Comparison of ENCODE assay signal across 8 cellular contexts in genomic region chr1:9438431-9439073, GRCh38.
DNase-seq lines count a peak whose midpoint lies in the region; ATAC-seq, FAIRE-seq and TF ChIP-seq lines count a peak whose summit lies in the region.

No MANE protein-coding gene starts in this region.

- H3K4me3 ChIP-seq in mammary epithelial cell (replicated peaks in 1 of 3; ENCODE audit: insufficient read depth in 1 of 3, low read depth in 2 of 3, low read length in 3 of 3) (no peak overlapping the region), HepG2 (replicated peaks in 1 of 3; ENCODE audit: insufficient read depth in 1 of 3, low read depth in 2 of 3, low read length in 3 of 3) (peak overlapping the region; percentile 29 to 64 (median 30)), tibial nerve (no peak overlapping the region)

- H2AFZ ChIP-seq in mammary epithelial cell (ENCODE audit: low read depth, low read length) (peak overlapping the region; percentile 75), HepG2 (ENCODE audit: low read length) (peak overlapping the region; percentile 13)

- TF ChIP-seq POLR2A in HepG2 (IDR thresholded peaks at IDR 0.05; ENCODE audit: insufficient read depth in 1 of 2, low read depth in 2 of 2, low read length in 2 of 2) = peak; percentile 49 to 51; a peak in 2 of 4 replicates
- no peak for TF ChIP-seq POLR2A in tibial nerve (IDR thresholded peaks at IDR 0.05)

- H3K36me3 ChIP-seq in mammary epithelial cell (ENCODE audit: insufficient read depth, low read length) (no peaks in the 10 kb centered on the region), HepG2 (replicated peaks in 1 of 2; ENCODE audit: control insufficient read depth in 1 of 2, insufficient read depth in 2 of 2, low read length in 2 of 2) (no peaks in the 10 kb centered on the region), tibial nerve (no peaks in the 10 kb centered on the region)

- dilution Hi-C loops in mammary epithelial cell (cut with HindIII; ENCODE audit: low sequenced_read_pairs) = loop anchor here (5.0 kb wide), 1 partner anchor 44 kb away; no protein-coding TSS in a partner anchor

- TF ChIP-seq EP300 in HepG2 (IDR thresholded peaks at IDR 0.05; ENCODE audit: low read depth in 2 of 2, low read length in 2 of 2) (peak; percentile 52 to 64; a peak in 2 of 4 replicates), HepG2 (CRISPR knock-in tag; IDR thresholded peaks at IDR 0.05; ENCODE audit: borderline replicate concordance) (peak; percentile 49; the same call in 1 of the 2 replicates), tibial nerve (IDR thresholded peaks at IDR 0.05) (peak in 1 of 2 donors; percentile 69)

- ATAC-seq in HepG2 (peak; percentile 59), HG03460 (IDR thresholded peaks at IDR 0.05; ENCODE audit: unreplicated experiment) (no peak), GM18907 (IDR thresholded peaks at IDR 0.05; ENCODE audit: unreplicated experiment) (no peak), GM18868 (IDR thresholded peaks at IDR 0.05; ENCODE audit: unreplicated experiment) (no peak)

- intact Hi-C loops in mammary epithelial cell (cut with micrococcal nuclease) = no loop called here
- intact Hi-C loops in HepG2 (cut with micrococcal nuclease; ENCODE audit: unreplicated experiment) = loop anchor here (5.0 kb wide), 1 partner anchor 36 kb away; no protein-coding TSS in a partner anchor

- FAIRE-seq in HepG2 (lab: Jason Lieb, UNC) = peak; percentile 83

- WGBS in mammary epithelial cell (ENCODE audit: low coverage, missing lambda C conversion rate) = 6% methylated on average over 11 of the region's 12 CpGs
- 1% methylated on average over 11 of the region's 12 CpGs for WGBS in HepG2 (ENCODE audit: low lambda C conversion rate)
- WGBS in tibial nerve, 2 donors = 38 to 49% methylated on average over 12 of the region's 12 CpGs

- H3K79me2 ChIP-seq in mammary epithelial cell (ENCODE audit: insufficient read depth, low read length) (no peaks in the 10 kb centered on the region), HepG2 (ENCODE audit: insufficient read depth, low read length) (no peaks in the 10 kb centered on the region)

- peak overlapping the region; percentile 31 for H3K4me2 ChIP-seq in mammary epithelial cell (ENCODE audit: insufficient read depth, low read depth, low read length)
- H3K4me2 ChIP-seq in HepG2 (ENCODE audit: low read depth, low read length) = peak overlapping the region; percentile 93

- H3K9me3 ChIP-seq in mammary epithelial cell (replicated peaks; ENCODE audit: insufficient read depth, low read length) (no peaks in the 10 kb centered on the region), HepG2 (ENCODE audit: low read length) (no peaks in the 10 kb centered on the region), tibial nerve (no peaks in the 10 kb centered on the region)

- H3K4me1 ChIP-seq in mammary epithelial cell (ENCODE audit: insufficient read depth, low read length) (peaks cover 61% of the 10 kb centered on the region), HepG2 (ENCODE audit: insufficient read depth, low read length) (peaks cover 100% of the 10 kb centered on the region), tibial nerve (peaks cover 0 to 58% (median 38%) of the 10 kb centered on the region in 4 donors)

- DNase-seq in M059J (ENCODE audit: low read depth) (peak; percentile 94), mammary epithelial cell (peak; percentile 93), HepG2 (ENCODE audit: low spot score) (peak; percentile 91), tibial nerve (ENCODE audit: low spot score in 2 of 2) (peak; percentile 62 to 78), GM19240 (ENCODE audit: insufficient read length, low spot score) (no peak)

- no peak for TF ChIP-seq RAD21 in HepG2 (CRISPR knock-in tag; IDR thresholded peaks at IDR 0.05)

- TF ChIP-seq CTCF in mammary epithelial cell (conservative IDR thresholded peaks at IDR 0.05 in 1 of 2, IDR thresholded peaks at IDR 0.05 in 1 of 2; ENCODE audit: extremely low read depth in 1 of 2, insufficient read depth in 1 of 2, low read depth in 1 of 2, low read length in 2 of 2) = no peak
- no peak for TF ChIP-seq CTCF in HepG2 (CRISPR knock-in tag; IDR thresholded peaks at IDR 0.05)
- TF ChIP-seq CTCF in tibial nerve (IDR thresholded peaks at IDR 0.05) = no peak

- no peaks in the 10 kb centered on the region for H4K20me1 ChIP-seq in mammary epithelial cell (ENCODE audit: insufficient read depth, low read length)
- no peaks in the 10 kb centered on the region for H4K20me1 ChIP-seq in HepG2 (ENCODE audit: insufficient read depth, low read length)

- no TSS peak for BruUV-seq in mammary epithelial cell (replicated peaks; lab: Mats Ljungman, UMichigan)
- BruUV-seq in HepG2 (replicated peaks; lab: Mats Ljungman, UMichigan) = no TSS peak

- CTCF ChIA-PET in mammary epithelial cell (lab: Charles Lee; ENCODE audit: low non-redundant PET) = no interaction called here
- CTCF ChIA-PET in HepG2 (lab: Yijun Ruan, JAX; ENCODE audit: low intra/inter-chr PET ratio, low total read pairs) = no interaction called here

- H3K27me3 ChIP-seq in mammary epithelial cell (ENCODE audit: insufficient read depth, low read length) = no peaks in the 10 kb centered on the region
- no peaks in the 10 kb centered on the region for H3K27me3 ChIP-seq in HepG2 (ENCODE audit: control insufficient read depth in 1 of 2, insufficient read depth in 2 of 2, low read length in 2 of 2)
- H3K27me3 ChIP-seq in tibial nerve = no peaks in the 10 kb centered on the region

- POLR2A ChIA-PET in HepG2 (lab: Yijun Ruan, JAX) = interaction anchor here (0.5 to 3.3 kb wide), 19 partner anchors 9 to 309 kb away, joined by 3 to 27 read pairs (median 4); partner anchors contain the start of genes GPR157, H6PD, SLC25A33 and SPSB1

- in situ Hi-C loops in mammary epithelial cell (cut with MboI; ENCODE audit: low sequenced_read_pairs in 2 of 2) (no loop called here), HepG2 (cut with HindIII; ENCODE audit: extremely low pct_ligation_motif_present, low pct_unique_long_range_greater_than_20kb) (no loop called here)

- H3K27ac ChIP-seq in mammary epithelial cell (ENCODE audit: insufficient read depth, low read depth, low read length) (peak overlapping the region; percentile 69), HepG2 (ENCODE audit: extremely low read length, insufficient read depth, low read length) (peak overlapping the region; percentile 88), tibial nerve (peak overlapping the region; percentile 63 to 85 (median 73))

- peak overlapping the region; percentile 38 for H3K9ac ChIP-seq in mammary epithelial cell (ENCODE audit: insufficient read depth, low read length)
- H3K9ac ChIP-seq in HepG2 (ENCODE audit: insufficient read depth, low read depth, low read length) = peak overlapping the region; percentile 72

TF ChIP-seq in HepG2, 621 proteins besides CTCF, POLR2A, EP300 and RAD21 (continues in another document):
- TF ChIP-seq TFAP4 (IDR thresholded peaks at IDR 0.05; ENCODE audit: borderline replicate concordance, low read depth) (peak; percentile 93), YEATS2 (CRISPR knock-in tag; IDR thresholded peaks at IDR 0.05; ENCODE audit: borderline replicate concordance) (0 out of 2 replicates have a peak, but pooled peaks have one; percentile 35), E2F5 (CRISPR knock-in tag; conservative IDR thresholded peaks at IDR 0.05) (no peak), ZBTB44 (CRISPR knock-in tag; IDR thresholded peaks at IDR 0.05) (0 out of 2 replicates have a peak, but pooled peaks have one; percentile 15), ETV6 (CRISPR knock-in tag; conservative IDR thresholded peaks at IDR 0.05) (no peak), SRSF9 (IDR thresholded peaks at IDR 0.05; ENCODE audit: borderline replicate concordance, insufficient read depth, low read depth, low read length, poor library complexity, severe bottlenecking) (no peak), ZNF83 (CRISPR knock-in tag; IDR thresholded peaks at IDR 0.05; ENCODE audit: borderline replicate concordance) (no peak), SALL1 (CRISPR knock-in tag; IDR thresholded peaks at IDR 0.05) (peak; percentile 89), PBX2 (CRISPR knock-in tag; IDR thresholded peaks at IDR 0.05) (0 out of 2 replicates have a peak, but pooled peaks have one; percentile 13), ZNF883 (CRISPR knock-in tag; IDR thresholded peaks at IDR 0.05; ENCODE audit: not compliant biosample characterization) (no peak), TCF7 (IDR thresholded peaks at IDR 0.05; ENCODE audit: low read depth) (no peak)

Comparison
In these comparisons a context has a peak if more than half of its experiments do, and no peak if none do; other contexts are left out.
1. H3K4me3 ChIP-seq: peak in HepG2 (3 of 3); none in mammary epithelial cell (0 of 3) and tibial nerve (0 of 4).
2. POLR2A ChIP-seq: peak in HepG2 (2 of 2); none in tibial nerve (0 of 2).
3. Peak in every context shown above with its lines, with median percentiles within 50 percentile points of each other: H3K27ac ChIP-seq.